Comparison of ENCODE assay signal across 8 cellular contexts in genomic region chr20:34579936-34580587, GRCh38. TPM values are rescaled to one million over a fixed set of nuclear protein-coding genes. Genes with fewer than 3 reads are reported as not detected.
DNase-seq lines count a peak whose midpoint lies in the region; ATAC-seq and TF ChIP-seq lines count a peak whose summit lies in the region.

No MANE protein-coding gene starts in this region.

- peaks cover 0 to 9% of the 10 kb centered on the region in 2 donors for H3K36me3 Mint-ChIP-seq in activated naive CD4-positive, alpha-beta T cell treated with anti-CD3 and anti-CD28 coated beads, Interleukin-2, amount 50 U/mL, for 72 hours

- H3K9ac ChIP-seq in colonic mucosa (ENCODE audit: low read depth in 2 of 2, low read length in 2 of 2): peak overlapping the region in 1 of 2 donors; percentile 32

- no peaks in the 10 kb centered on the region for H3K27me3 ChIP-seq in colonic mucosa
- no peaks in the 10 kb centered on the region for H3K27me3 ChIP-seq in testis
- H3K27me3 ChIP-seq in psoas muscle (ENCODE audit: insufficient read depth in 3 of 3, low read length in 2 of 3): no peaks in the 10 kb centered on the region

- H3K4me1 ChIP-seq in colonic mucosa: peaks cover 12% of the 10 kb centered on the region
- peaks cover 8% of the 10 kb centered on the region for H3K4me1 ChIP-seq in testis
- peaks cover 28% of the 10 kb centered on the region for H3K4me1 ChIP-seq in psoas muscle

- H3K27ac ChIP-seq in colonic mucosa: peak overlapping the region; percentile 34
- no peak overlapping the region for H3K27ac ChIP-seq in testis
- H3K27ac ChIP-seq in psoas muscle: no peak overlapping the region

- H3K36me3 ChIP-seq in colonic mucosa (no peaks in the 10 kb centered on the region), testis (ENCODE audit: low read depth, missing control alignments) (no peaks in the 10 kb centered on the region), psoas muscle (ENCODE audit: insufficient read depth in 1 of 2, low read depth in 1 of 2) (peaks cover 3 to 29% of the 10 kb centered on the region in 2 donors)

- peak in 1 of 2 donors; percentile 43 for ATAC-seq in activated naive CD4-positive, alpha-beta T cell treated with anti-CD3 and anti-CD28 coated beads, Interleukin-2, amount 50 U/mL, for 72 hours
- no peak for ATAC-seq in psoas muscle

- DNase-seq in activated naive CD4-positive, alpha-beta T cell treated with anti-CD3 and anti-CD28 coated beads, Interleukin-2, amount 50 U/mL, for 72 hours (ENCODE audit: low spot score in 2 of 2): no peak
- no peak for DNase-seq in activated naive CD4-positive, alpha-beta T cell treated with Interleukin-2 at 50 U/mL for 16 hours
- DNase-seq in LHCN-M2 (ENCODE audit: low read depth): peak; percentile 26
- peak; percentile 68 for DNase-seq in colonic mucosa
- peak; percentile 0 for DNase-seq in testis
- DNase-seq in psoas muscle: no peak
- no peak for DNase-seq in effector CD8-positive, alpha-beta T cell (lab: John Stamatoyannopoulos, UW)
- no peak for DNase-seq in anterior cingulate cortex (lab: John Stamatoyannopoulos, UW)

- intact Hi-C loops in colonic mucosa (cut with DNase I) (loop anchor here (5.0 kb wide), 2 partner anchors 127 to 187 kb away; no protein-coding TSS in a partner anchor), testis (cut with DNase I; ENCODE audit: low total_unique reads) (no loop called here), psoas muscle (cut with DNase I) (loop anchor here (2.0 to 10.0 kb wide), 5 partner anchors 127 to 192 kb away; no protein-coding TSS in a partner anchor)

- peak overlapping the region; percentile 85 to 89 for H3K27ac Mint-ChIP-seq in activated naive CD4-positive, alpha-beta T cell treated with anti-CD3 and anti-CD28 coated beads, Interleukin-2, amount 50 U/mL, for 72 hours

- no peak for TF ChIP-seq POLR2A in testis (IDR thresholded peaks at IDR 0.05)

- WGBS in testis, 2 donors: 90 to 100% methylated on average over 3 to 4 of the region's 4 CpGs
- WGBS in psoas muscle, 3 donors: 91 to 95% (median 92%) methylated on average over 4 of the region's 4 CpGs

- H3K9me3 Mint-ChIP-seq in activated naive CD4-positive, alpha-beta T cell treated with anti-CD3 and anti-CD28 coated beads, Interleukin-2, amount 50 U/mL, for 72 hours: no peaks in the 10 kb centered on the region

- TF ChIP-seq CTCF in colonic mucosa (IDR thresholded peaks at IDR 0.05) (no peak), testis (IDR thresholded peaks at IDR 0.05) (no peak), psoas muscle (IDR thresholded peaks at IDR 0.05) (no peak)

- no peak overlapping the region for H3K4me3 ChIP-seq in colonic mucosa
- no peak overlapping the region for H3K4me3 ChIP-seq in testis
- H3K4me3 ChIP-seq in psoas muscle: no peak overlapping the region

- H3K9me3 ChIP-seq in colonic mucosa (no peaks in the 10 kb centered on the region), testis (no peaks in the 10 kb centered on the region), psoas muscle (no peaks in the 10 kb centered on the region)

RNA-seq across cellular contexts. Expression of gene MAP1LC3A, which starts 21.5 kb away (rescaled TPM):
- 1 to 10 TPM; 1.3 to 1.9 TPM for total RNA-seq in activated naive CD4-positive, alpha-beta T cell treated with anti-CD3 and anti-CD28 coated beads, Interleukin-2, amount 50 U/mL, for 72 hours
- total RNA-seq in LHCN-M2 (2014; rRNA removed): 41.0 and 44.2 TPM in 2 replicates
- polyA plus RNA-seq in LHCN-M2 (2012): 72.0 TPM
- 10 to 100 TPM; 44.8 to 46.2 TPM for total RNA-seq in colonic mucosa
- 100 to 1,000 TPM in 1 of 2 donors, 10 to 100 TPM in 1; 100.0 to 104 TPM for total RNA-seq in testis
- polyA plus RNA-seq in testis (ENCODE audit: insufficient read depth, low read depth, low replicate concordance): 62.9 TPM
- total RNA-seq in psoas muscle: 10 to 100 TPM; 27.4 to 44.9 (median 37.5) TPM
- 10 to 100 TPM; 27.4 to 90.5 (median 30.9) TPM for polyA plus RNA-seq in psoas muscle

Comparison
In these comparisons a context has a peak if more than half of its experiments do, and no peak if none do; other contexts are left out.
1. DNase-seq: peak in LHCN-M2 (single experiment), colonic mucosa (single experiment) and testis (single experiment); none in activated naive CD4-positive, alpha-beta T cell treated with anti-CD3 and anti-CD28 coated beads, Interleukin-2, amount 50 U/mL, for 72 hours (0 of 2), activated naive CD4-positive, alpha-beta T cell treated with Interleukin-2 at 50 U/mL for 16 hours (single experiment), psoas muscle (0 of 2), effector CD8-positive, alpha-beta T cell (single experiment) and anterior cingulate cortex (0 of 58).
2. RNA of gene MAP1LC3A, which starts 21.5 kb away (total RNA-seq): 100.0 to 104 TPM in testis, 44.8 to 46.2 TPM in colonic mucosa, 41.0 to 44.2 TPM in LHCN-M2 and 27.4 to 44.9 TPM in psoas muscle; 1.3 to 1.9 TPM in activated naive CD4-positive, alpha-beta T cell treated with anti-CD3 and anti-CD28 coated beads, Interleukin-2, amount 50 U/mL, for 72 hours; every median in the first group is over 4 times any median in the second.